Comparison of ENCODE assay signal across 5 cellular contexts in genomic region chr11:59086007-59086406, GRCh38. TPM values are rescaled to one million over a fixed set of nuclear protein-coding genes. Genes with fewer than 3 reads are reported as not detected.
"Had no signal": no experiment of that assay in that cellular context is flagged by ENCODE, and none has a peak within 500 bp of the region (broad histone marks: within the 10 kb centered on the region; RNA-seq: fewer than 3 reads in every experiment).

Gene GLYATL1B (plus strand): TSS chr11:59086307. CDS start chr11:59086307, 0 bp downstream.

RNA-seq across cellular contexts. Expression of gene GLYATL1B, which starts in this region (rescaled TPM):
- total RNA-seq: HepG2, HT-29, HT1080, IMR-90, K562 had no signal
- polyA plus RNA-seq: HepG2, IMR-90, K562 had no signal
